10 cellular contexts compared by ENCODE assay signal in genomic region chr11:77107950-77108349, GRCh38. TPM values are rescaled to one million over a fixed set of nuclear protein-coding genes. Genes with fewer than 3 reads are reported as not detected.
DNase-seq lines count a peak whose midpoint lies in the region; ATAC-seq and TF ChIP-seq lines count a peak whose summit lies in the region.
"Had no signal": no experiment of that assay in that cellular context is flagged by ENCODE, and none has a peak within 500 bp of the region (broad histone marks: within the 10 kb centered on the region; RNA-seq: fewer than 3 reads in every experiment).

No MANE protein-coding gene starts in this region.

- H3K4me3 ChIP-seq in fibroblast of mammary gland (ENCODE audit: control insufficient read depth, low read depth, low read length) = no peak overlapping the region
- H3K4me3 ChIP-seq: GM23338 had no signal

- ATAC-seq in HG02798 (IDR thresholded peaks at IDR 0.05; ENCODE audit: poor library complexity, unreplicated experiment) = no peak
- no peak for ATAC-seq in GM21447 (IDR thresholded peaks at IDR 0.05; ENCODE audit: unreplicated experiment)
- ATAC-seq: GM23338 had no signal

- DNase-seq in GM04503 (ENCODE audit: low read depth) (peak; percentile 71), RPMI8226 (peak; percentile 62), fibroblast of mammary gland (ENCODE audit: low read depth) (peak; percentile 96), renal cortical epithelial cell (ENCODE audit: low read depth) (peak; percentile 96), SIG-M5 (lab: John Stamatoyannopoulos, UW) (no peak), NCI-H2227 (lab: John Stamatoyannopoulos, UW; ENCODE audit: unreplicated experiment) (no peak)
- DNase-seq: NCI-H1105 treated with DMSO at 0.1 percent for 48 hours had no signal

- TF ChIP-seq CTCF in fibroblast of mammary gland (conservative IDR thresholded peaks at IDR 0.05; ENCODE audit: control insufficient read depth, insufficient read depth, low read depth, low read length) = no peak

RNA-seq across cellular contexts. Expression of gene OMP, which starts 5.3 kb away (rescaled TPM):
- total RNA-seq in renal cortical epithelial cell = 0.50 TPM in 1 of 2 replicates, not detected in the other

RNA-seq across cellular contexts. Expression of gene MYO7A, which starts 20.1 kb away (rescaled TPM):
- total RNA-seq in renal cortical epithelial cell = 0.35 and 1.2 TPM in 2 replicates

RNA-seq across cellular contexts. Expression of gene CAPN5, which starts 41.2 kb away (rescaled TPM):
- 3.8 and 19.4 TPM in 2 replicates for total RNA-seq in renal cortical epithelial cell

Comparison
In these comparisons a context has a peak if more than half of its experiments do, and no peak if none do; other contexts are left out.
1. DNase-seq: peak in GM04503 (single experiment), RPMI8226 (single experiment), fibroblast of mammary gland (single experiment) and renal cortical epithelial cell (single experiment); none in SIG-M5 (single experiment) and NCI-H2227 (single experiment).